Comparison of ENCODE assay signal across 15 cellular contexts in the genomic region with DNA sequence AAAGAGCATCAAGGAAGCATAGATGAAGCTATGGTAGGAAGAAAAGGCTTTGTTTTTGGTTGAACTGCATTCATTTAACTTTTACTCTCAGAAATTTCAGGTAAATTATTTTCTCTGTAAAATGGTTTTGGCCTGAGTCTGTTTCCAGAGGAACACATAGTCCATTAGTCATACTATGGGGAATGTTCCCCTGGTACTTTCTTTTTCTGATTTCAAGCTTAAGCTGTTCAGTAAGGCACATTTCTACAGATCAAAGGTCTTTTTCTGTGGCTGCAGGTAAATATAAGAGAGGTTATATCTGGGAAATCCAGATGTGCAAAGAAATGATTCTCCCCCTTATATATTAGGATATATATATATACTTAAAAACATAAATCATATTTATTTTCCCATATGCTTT.
"Had no signal": no experiment of that assay in that cellular context is flagged by ENCODE, and none has a peak within 500 bp of the region (broad histone marks: within the 10 kb centered on the region; RNA-seq: fewer than 3 reads in every experiment).

No MANE protein-coding gene starts in this region.

- ATAC-seq: gastrocnemius medialis; heart left ventricle; naive thymus-derived CD8-positive, alpha-beta T cell; pancreas; right lobe of liver; stimulated activated effector memory CD8-positive, alpha-beta T cell treated with anti-CD3 and anti-CD28 coated beads, Interleukin-12 subunit alpha, Interleukin-12 subunit beta, amount 100 ng/mL, for 72 hours had no signal

- H3K4me3 ChIP-seq: coronary artery, gastrocnemius medialis, heart left ventricle, pancreas, right lobe of liver, stomach had no signal

- H3K4me1 ChIP-seq: gastrocnemius medialis, heart left ventricle, pancreas, right lobe of liver, stomach had no signal

- DNase-seq: activated CD4-positive, alpha-beta T cell treated with anti-CD3 and anti-CD28 coated beads, Interleukin-2, amount 50 U/mL, for 48 hours; activated gamma-delta T cell; brain microvascular endothelial cell; gastrocnemius medialis; heart left ventricle; mesendoderm; naive thymus-derived CD8-positive, alpha-beta T cell; pancreas; right lobe of liver; stimulated activated CD4-positive, alpha-beta T cell treated with anti-CD3 and anti-CD28 coated beads, Interleukin-4, amount 100 ng/mL, for 24 hours; stomach; T-helper 2 cell; WERI-Rb-1 had no signal

- H3K27ac ChIP-seq: brain microvascular endothelial cell, coronary artery, gastrocnemius medialis, heart left ventricle, pancreas, right lobe of liver, stomach, WERI-Rb-1 had no signal

- H3K27me3 ChIP-seq: brain microvascular endothelial cell, gastrocnemius medialis, heart left ventricle, pancreas, right lobe of liver, stomach had no signal

- H3K36me3 ChIP-seq: brain microvascular endothelial cell, gastrocnemius medialis, heart left ventricle, pancreas, right lobe of liver, stomach, WERI-Rb-1 had no signal

- H3K9me3 ChIP-seq: gastrocnemius medialis, pancreas, right lobe of liver had no signal
